Comparison of ENCODE assay signal across 31 cellular contexts in the genomic region with DNA sequence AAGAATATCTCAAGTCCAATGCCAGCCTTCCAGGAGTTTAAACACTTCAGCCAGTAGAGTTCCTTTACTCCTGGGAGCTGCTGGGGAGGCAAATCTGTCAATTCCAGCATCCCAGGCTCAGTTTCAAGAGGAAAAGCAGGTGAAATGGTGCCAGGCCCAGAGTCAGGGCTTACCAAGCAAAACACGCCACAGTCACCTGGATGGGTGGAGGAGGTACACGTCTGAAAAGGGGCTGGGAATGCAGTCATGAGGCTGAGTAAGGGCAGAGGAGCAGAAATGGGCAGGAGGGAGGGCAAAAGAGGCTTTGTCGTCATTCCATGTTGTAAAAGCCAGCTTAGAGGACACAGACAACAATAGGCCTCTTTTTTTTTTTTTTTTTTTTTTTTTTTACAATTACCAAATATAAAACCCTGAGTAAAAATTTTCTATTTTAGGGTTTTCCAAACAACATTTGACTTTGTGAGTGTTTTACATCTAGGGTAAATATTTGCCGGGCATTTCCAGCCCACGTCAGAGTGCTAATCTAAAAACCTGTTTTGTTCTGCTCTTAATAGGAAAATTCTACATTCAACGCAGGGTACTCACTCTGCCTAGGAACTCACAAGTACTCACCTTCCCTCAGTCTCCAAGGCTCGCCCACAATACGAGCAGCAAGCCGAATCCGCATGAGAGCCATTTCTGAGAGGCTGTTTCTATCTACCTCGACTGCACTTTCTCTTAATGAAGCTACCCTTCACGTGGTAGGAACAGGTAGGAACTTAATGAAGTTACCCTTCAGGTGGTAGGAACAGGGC. TPM values are rescaled to one million over a fixed set of nuclear protein-coding genes. Genes with fewer than 3 reads are reported as not detected.
"Had no signal": no experiment of that assay in that cellular context is flagged by ENCODE, and none has a peak within 500 bp of the region (broad histone marks: within the 10 kb centered on the region; RNA-seq: fewer than 3 reads in every experiment).

No MANE protein-coding gene starts in this region.

- FAIRE-seq: colon, keratinocyte had no signal

- H3K4me1 Mint-ChIP-seq: endodermal cell; immature natural killer cell; memory B cell; naive thymus-derived CD4-positive, alpha-beta T cell; stimulated activated naive CD8-positive, alpha-beta T cell treated with anti-CD3 and anti-CD28 coated beads, Interleukin-15, amount 100 ng/mL, for 72 hours had no signal

- H3K27ac ChIP-seq: dorsolateral prefrontal cortex, epithelial cell of prostate, heart right ventricle, neural progenitor cell, ovary, right lobe of liver, suprapubic skin, transverse colon had no signal

- H3K4me3 Mint-ChIP-seq: endodermal cell; immature natural killer cell; memory B cell; naive thymus-derived CD4-positive, alpha-beta T cell; nephron; neural progenitor cell; stimulated activated naive CD8-positive, alpha-beta T cell treated with anti-CD3 and anti-CD28 coated beads, Interleukin-15, amount 100 ng/mL, for 72 hours had no signal

- H3K9ac ChIP-seq: neural progenitor cell had no signal

- H3K9me3 ChIP-seq: heart right ventricle, ovary, right lobe of liver, suprapubic skin, transverse colon had no signal

- H3K9me3 Mint-ChIP-seq: endodermal cell, nephron, neural progenitor cell had no signal

- H3K4me3 ChIP-seq: dorsolateral prefrontal cortex, heart right ventricle, lung, neural progenitor cell, ovary, right lobe of liver, smooth muscle cell, suprapubic skin, transverse colon had no signal

- H2AFZ ChIP-seq: neural progenitor cell had no signal

- H3K36me3 ChIP-seq: heart right ventricle, neural progenitor cell, ovary, right lobe of liver, suprapubic skin, transverse colon had no signal

- H3K36me3 Mint-ChIP-seq: immature natural killer cell; memory B cell; naive thymus-derived CD4-positive, alpha-beta T cell had no signal

- ATAC-seq: esophagus mucosa; heart right ventricle; naive thymus-derived CD4-positive, alpha-beta T cell; right lobe of liver; stimulated activated naive CD8-positive, alpha-beta T cell treated with anti-CD3 and anti-CD28 coated beads, Interleukin-15, amount 100 ng/mL, for 72 hours had no signal

- H3K4me1 ChIP-seq: heart right ventricle, neural progenitor cell, suprapubic skin had no signal

- H3K27ac Mint-ChIP-seq: endodermal cell; immature natural killer cell; memory B cell; naive thymus-derived CD4-positive, alpha-beta T cell; neural progenitor cell; stimulated activated naive CD8-positive, alpha-beta T cell treated with anti-CD3 and anti-CD28 coated beads, Interleukin-15, amount 100 ng/mL, for 72 hours had no signal

- H3K27me3 ChIP-seq: neural progenitor cell, ovary, right lobe of liver, transverse colon had no signal

- H3K4me2 ChIP-seq: neural progenitor cell, smooth muscle cell had no signal

- DNase-seq: central memory CD4-positive, alpha-beta T cell; dorsolateral prefrontal cortex; effector CD4-positive, alpha-beta T cell; endodermal cell; foreskin melanocyte; glutamatergic neuron; heart right ventricle; hippocampal formation; immature natural killer cell; midbrain; naive thymus-derived CD4-positive, alpha-beta T cell; nucleus accumbens; ovary; right lobe of liver; stimulated activated CD4-positive, alpha-beta T cell treated with anti-CD3 and anti-CD28 coated beads, Interleukin-12 subunit alpha, Interleukin-12 subunit beta, amount 100 ng/mL, for 4 hours; stimulated activated CD4-positive, alpha-beta T cell treated with anti-CD3 and anti-CD28 coated beads, Interleukin-1b, Interleukin-23, amount 100 ng/mL, for 48 hours; stimulated activated CD4-positive, alpha-beta T cell treated with anti-CD3 and anti-CD28 coated beads, Interleukin-4, amount 100 ng/mL, for 1 hour; stimulated activated CD8-positive, alpha-beta memory T cell treated with anti-CD3 and anti-CD28 coated beads, Interleukin-4, amount 100 ng/mL, for 48 hours; stimulated activated naive CD4-positive, alpha-beta T cell; stimulated activated naive CD8-positive, alpha-beta T cell treated with anti-CD3 and anti-CD28 coated beads, Interleukin-15, amount 100 ng/mL, for 72 hours; transverse colon had no signal

RNA-seq across cellular contexts. Expression of a gene that starts 21.2 kb away (rescaled TPM):
- total RNA-seq: naive thymus-derived CD4-positive, alpha-beta T cell had no signal
- polyA plus RNA-seq: immature natural killer cell; keratinocyte; naive thymus-derived CD4-positive, alpha-beta T cell had no signal
